ENCODE assay signal across 8 cellular contexts in the genomic region with DNA sequence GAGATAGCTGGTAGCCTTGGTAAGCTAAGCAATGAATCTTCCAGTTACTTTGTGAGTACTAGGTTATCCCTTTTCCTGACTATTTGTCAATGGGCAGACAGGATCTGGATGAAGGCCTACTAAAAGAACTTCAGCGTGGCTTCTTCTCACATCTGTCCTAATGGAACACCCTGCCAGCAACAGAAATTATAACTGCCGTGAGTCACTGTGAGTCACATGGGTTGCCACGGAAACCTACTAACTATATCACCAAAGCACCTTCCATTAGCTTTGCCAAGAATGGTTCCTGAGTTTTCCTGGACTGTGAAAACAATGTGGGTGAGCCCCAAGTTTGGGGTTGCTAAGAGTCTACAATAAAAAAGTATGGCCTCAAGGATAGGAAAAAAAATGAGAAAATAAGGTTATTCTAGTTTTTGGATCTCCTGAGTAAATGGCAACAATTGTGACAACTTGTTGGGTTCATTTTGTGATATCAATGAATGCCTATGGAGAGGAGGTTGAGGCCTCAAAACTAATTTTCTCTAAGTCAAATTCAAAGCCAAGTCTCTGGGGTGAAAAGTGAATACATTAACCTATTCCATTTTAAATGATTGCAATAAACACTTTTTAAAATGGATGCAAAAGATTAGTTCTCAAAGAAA.
A peak's percentile ranks its signal among the peaks of the same experiment; 100 is the strongest.
DNase-seq lines count a peak whose midpoint lies in the region; ATAC-seq lines count a peak whose summit lies in the region.

No MANE protein-coding gene starts in this region.

- H3K4me1 Mint-ChIP-seq in activated naive CD8-positive, alpha-beta T cell treated with anti-CD3 and anti-CD28 coated beads for 36 hours: peaks cover 9% of the 10 kb centered on the region

- peak; percentile 68 for DNase-seq in COR-L47 (lab: John Stamatoyannopoulos, UW)
- DNase-seq in NCI-H1105 treated with DMSO at 0.1 percent for 48 hours (lab: John Stamatoyannopoulos, UW): peak; percentile 72
- DNase-seq in activated naive CD8-positive, alpha-beta T cell treated with anti-CD3 and anti-CD28 coated beads for 36 hours: peak; percentile 36
- DNase-seq in kidney tubule cell (ENCODE audit: low spot score): peak; percentile 97
- DNase-seq in stimulated activated CD8-positive, alpha-beta memory T cell treated with anti-CD3 and anti-CD28 coated beads, Interleukin-7, amount 100 ng/mL, for 4 hours (ENCODE audit: low read depth in 2 of 2): peak; percentile 18 to 41
- no peak for DNase-seq in neuronal stem cell (ENCODE audit: low spot score)

- H3K4me3 Mint-ChIP-seq in activated naive CD8-positive, alpha-beta T cell treated with anti-CD3 and anti-CD28 coated beads for 36 hours: no peak overlapping the region

- no peak overlapping the region for H4K8ac ChIP-seq in neuronal stem cell (ENCODE audit: low read depth, low read length)

- H2AK5ac ChIP-seq in neuronal stem cell (ENCODE audit: low read depth, low read length): no peak overlapping the region

- no peaks in the 10 kb centered on the region for H3K36me3 Mint-ChIP-seq in activated naive CD8-positive, alpha-beta T cell treated with anti-CD3 and anti-CD28 coated beads for 36 hours

- no peak overlapping the region for H4K91ac ChIP-seq in neuronal stem cell (ENCODE audit: low read depth, low read length, poor library complexity)

- H2BK5ac ChIP-seq in neuronal stem cell (ENCODE audit: low read length): no peak overlapping the region

- H3K4me2 ChIP-seq in neuronal stem cell (ENCODE audit: insufficient read depth, low read length, poor library complexity, severe bottlenecking): no peak overlapping the region

- H3K18ac ChIP-seq in neuronal stem cell (ENCODE audit: low read length): no peak overlapping the region

- no peak overlapping the region for H2AFZ ChIP-seq in neuronal stem cell (ENCODE audit: low read length)

- H3K79me1 ChIP-seq in neuronal stem cell (ENCODE audit: low read depth, low read length): no peaks in the 10 kb centered on the region

- WGBS in neuronal stem cell (ENCODE audit: extremely low coverage in 2 of 2, insufficient read length in 2 of 2, insufficient replicate concordance in 1 of 2), 2 donors: no CpG with 5 or more reads among the region's 3 CpGs

- ATAC-seq in GM19395 (IDR thresholded peaks at IDR 0.05; ENCODE audit: unreplicated experiment) (no peak), HG02884 (IDR thresholded peaks at IDR 0.05; ENCODE audit: unreplicated experiment) (no peak)

- H3K9ac ChIP-seq in neuronal stem cell (ENCODE audit: low read depth, low read length, poor library complexity): no peak overlapping the region

- no peak overlapping the region for H3K4ac ChIP-seq in neuronal stem cell (ENCODE audit: low read length)

- H3K9me3 ChIP-seq in neuronal stem cell (replicated peaks in 1 of 2; ENCODE audit: control insufficient read depth in 2 of 2, insufficient read depth in 1 of 2, low read depth in 1 of 2, low read length in 2 of 2): no peaks in the 10 kb centered on the region

- H3K36me3 ChIP-seq in neuronal stem cell (replicated peaks in 1 of 2; ENCODE audit: control insufficient read depth in 2 of 2, insufficient read depth in 2 of 2, low read length in 2 of 2): no peaks in the 10 kb centered on the region

- no peak overlapping the region for H3K4me3 ChIP-seq in neuronal stem cell (ENCODE audit: low read length in 2 of 2)

- H2BK12ac ChIP-seq in neuronal stem cell (ENCODE audit: low read length): no peak overlapping the region

- H2BK120ac ChIP-seq in neuronal stem cell (ENCODE audit: low read depth, low read length): no peak overlapping the region

- H3K27me3 ChIP-seq in neuronal stem cell (ENCODE audit: control insufficient read depth in 3 of 3, insufficient read depth in 3 of 3, low read depth in 1 of 3, low read length in 3 of 3): no peaks in the 10 kb centered on the region

- H2BK15ac ChIP-seq in neuronal stem cell (ENCODE audit: low read length): no peak overlapping the region

- H3K27ac ChIP-seq in neuronal stem cell (replicated peaks; ENCODE audit: low read length): no peak overlapping the region

- no peaks in the 10 kb centered on the region for H3K9me3 Mint-ChIP-seq in activated naive CD8-positive, alpha-beta T cell treated with anti-CD3 and anti-CD28 coated beads for 36 hours

- H3K27me3 Mint-ChIP-seq in activated naive CD8-positive, alpha-beta T cell treated with anti-CD3 and anti-CD28 coated beads for 36 hours: no peaks in the 10 kb centered on the region

- H3K14ac ChIP-seq in neuronal stem cell (ENCODE audit: low read length): no peak overlapping the region

- H3K27ac Mint-ChIP-seq in activated naive CD8-positive, alpha-beta T cell treated with anti-CD3 and anti-CD28 coated beads for 36 hours: peak overlapping the region; percentile 40

- no peak overlapping the region for H3K23ac ChIP-seq in neuronal stem cell (ENCODE audit: low read depth, low read length, poor library complexity)

- H3K4me1 ChIP-seq in neuronal stem cell (ENCODE audit: control insufficient read depth in 2 of 2, insufficient read depth in 1 of 2, low read depth in 1 of 2, low read length in 2 of 2): peaks cover 0 to 4% of the 10 kb centered on the region in 2 donors
